ENCODE assay signal across 9 cellular contexts in the genomic region with DNA sequence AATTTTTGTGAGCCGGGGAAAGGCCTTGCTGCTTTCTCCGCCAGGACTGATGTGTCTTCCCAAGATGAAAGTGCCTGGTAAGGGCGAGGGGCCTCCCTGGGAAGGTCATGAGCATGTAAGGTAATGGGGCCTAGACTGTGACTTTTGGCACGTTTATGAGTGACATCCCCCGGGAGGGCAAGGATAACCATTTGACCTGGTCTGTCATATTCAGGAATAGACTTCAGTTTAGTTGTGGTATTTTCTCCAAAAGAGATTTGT. TPM values are rescaled to one million over a fixed set of nuclear protein-coding genes. Genes with fewer than 3 reads are reported as not detected.
A peak's percentile ranks its signal among the peaks of the same experiment; 100 is the strongest.
DNase-seq lines count a peak whose midpoint lies in the region; ATAC-seq, FAIRE-seq and TF ChIP-seq lines count a peak whose summit lies in the region.
"Had no signal": no experiment of that assay in that cellular context is flagged by ENCODE, and none has a peak within 500 bp of the region (broad histone marks: within the 10 kb centered on the region; RNA-seq: fewer than 3 reads in every experiment).

No MANE protein-coding gene starts in this region.

- peak overlapping the region; percentile 100 for H3K27ac Mint-ChIP-seq in stimulated activated memory B cell treated with anti-CD40 and anti-IgM and Interleukin-4, amounts not matched to agents 10 μg/mL and 1 μg/mL and 100 μg/mL, for 72 hours

- TF ChIP-seq CTCF in astrocyte of the spinal cord (IDR thresholded peaks at IDR 0.05; ENCODE audit: low read depth, low read length) (no peak), keratinocyte (optimal IDR thresholded peaks at IDR 0.05 in 1 of 3, IDR thresholded peaks at IDR 0.05 in 1 of 3, conservative IDR thresholded peaks at IDR 0.05 in 1 of 3; ENCODE audit: extremely low read depth in 1 of 3, insufficient read depth in 2 of 3, low read length in 3 of 3) (no peak)

- peak overlapping the region; percentile 99 for H3K9ac ChIP-seq in keratinocyte (ENCODE audit: control insufficient read depth, extremely low read depth, insufficient read depth, low read length)

- H3K9me3 ChIP-seq in keratinocyte (ENCODE audit: control insufficient read depth, low read depth, low read length) = no peaks in the 10 kb centered on the region

- no peaks in the 10 kb centered on the region for H3K27me3 ChIP-seq in keratinocyte (ENCODE audit: control insufficient read depth, extremely low read depth, insufficient read depth, low read length)

- peak; percentile 43 for DNase-seq in stimulated activated CD4-positive, alpha-beta T cell treated with anti-CD3 and anti-CD28 coated beads, Interleukin-1b, Interleukin-23, amount 100 ng/mL, for 48 hours
- DNase-seq in stimulated activated CD4-positive, alpha-beta T cell treated with anti-CD3 and anti-CD28 coated beads, Interleukin-4, amount 100 ng/mL, for 4 hours = no peak
- DNase-seq in NCI-H146 (lab: John Stamatoyannopoulos, UW) (peak; percentile 59), astrocyte of the spinal cord (ENCODE audit: low read depth, low spot score) (no peak), keratinocyte (ENCODE audit: low read depth, low spot score) (no peak), GF-D8 (lab: John Stamatoyannopoulos, UW) (no peak)

- H3K9me3 Mint-ChIP-seq in stimulated activated memory B cell treated with anti-CD40 and anti-IgM and Interleukin-4, amounts not matched to agents 10 μg/mL and 1 μg/mL and 100 μg/mL, for 72 hours = no peaks in the 10 kb centered on the region

- dilution Hi-C loops in keratinocyte (cut with MboI; ENCODE audit: extremely low pct_ligation_motif_present, low sequenced_read_pairs) = no loop called here

- H3K4me3 Mint-ChIP-seq in stimulated activated memory B cell treated with anti-CD40 and anti-IgM and Interleukin-4, amounts not matched to agents 10 μg/mL and 1 μg/mL and 100 μg/mL, for 72 hours = peak overlapping the region; percentile 95

- H3K36me3 ChIP-seq in keratinocyte (ENCODE audit: control insufficient read depth in 2 of 2, extremely low read depth in 1 of 2, insufficient read depth in 2 of 2, low read length in 2 of 2) = peaks cover 2 to 6% of the 10 kb centered on the region in 2 experiments

- H3K9me1 ChIP-seq in keratinocyte (ENCODE audit: control insufficient read depth, extremely low read depth, insufficient read depth, low read length) = peaks cover 2% of the 10 kb centered on the region

- H2AFZ ChIP-seq in keratinocyte (ENCODE audit: control insufficient read depth, low read length) = peak overlapping the region; percentile 73

- peak overlapping the region; percentile 96 for H3K27ac ChIP-seq in keratinocyte (ENCODE audit: control insufficient read depth, insufficient read depth, low read length)

- ATAC-seq in stimulated activated memory B cell treated with anti-CD40 and anti-IgM and Interleukin-4, amounts not matched to agents 10 μg/mL and 1 μg/mL and 100 μg/mL, for 72 hours = no peak
- no peak for ATAC-seq in GM21717 (IDR thresholded peaks at IDR 0.05; ENCODE audit: unreplicated experiment)

- peaks cover 61% of the 10 kb centered on the region for H3K79me2 ChIP-seq in keratinocyte (ENCODE audit: control insufficient read depth, insufficient read depth, low read length)

- in situ Hi-C loops in astrocyte of the spinal cord (cut with HindIII; ENCODE audit: low sequenced_read_pairs) = no loop called here

- H3K4me1 ChIP-seq in keratinocyte (ENCODE audit: control insufficient read depth, extremely low read depth, insufficient read depth, low read length) = peaks cover 20% of the 10 kb centered on the region

- peaks cover 22% of the 10 kb centered on the region for H4K20me1 ChIP-seq in keratinocyte (ENCODE audit: control insufficient read depth, extremely low read depth, insufficient read depth, low read length)

- peak overlapping the region; percentile 77 for H3K4me2 ChIP-seq in keratinocyte (ENCODE audit: control insufficient read depth, extremely low read depth, insufficient read depth, low read depth, low read length)

- FAIRE-seq in keratinocyte (lab: Jason Lieb, UNC) = no peak
- FAIRE-seq: islet of Langerhans had no signal

- peaks cover 27% of the 10 kb centered on the region for H3K36me3 Mint-ChIP-seq in stimulated activated memory B cell treated with anti-CD40 and anti-IgM and Interleukin-4, amounts not matched to agents 10 μg/mL and 1 μg/mL and 100 μg/mL, for 72 hours

- H3K4me3 ChIP-seq in astrocyte of the spinal cord (ENCODE audit: low read depth, low read length) (peak overlapping the region; percentile 87), keratinocyte (ENCODE audit: control insufficient read depth in 2 of 3, extremely low read depth in 1 of 3, insufficient read depth in 2 of 3, low read depth in 1 of 3, low read length in 3 of 3) (peak overlapping the region; percentile 85 to 100 (median 92))

- H3K4me1 Mint-ChIP-seq in stimulated activated memory B cell treated with anti-CD40 and anti-IgM and Interleukin-4, amounts not matched to agents 10 μg/mL and 1 μg/mL and 100 μg/mL, for 72 hours = peaks cover 46% of the 10 kb centered on the region

- no peaks in the 10 kb centered on the region for H3K27me3 Mint-ChIP-seq in stimulated activated memory B cell treated with anti-CD40 and anti-IgM and Interleukin-4, amounts not matched to agents 10 μg/mL and 1 μg/mL and 100 μg/mL, for 72 hours

RNA-seq across cellular contexts. Expression of a gene that starts 0.6 kb away (rescaled TPM):
- polyA plus RNA-seq in keratinocyte = 310 to 388 TPM (median 385 TPM) in 3 replicates
- 417 TPM for polyA plus RNA-seq in keratinocyte (2011; ENCODE audit: low read depth)
- 331 and 428 TPM in 2 replicates for polyA plus RNA-seq in keratinocyte (2011; cell fraction: cytosol; rRNA removed)
- polyA plus RNA-seq in keratinocyte (2011; cell fraction: nucleus; rRNA removed) = 190 and 214 TPM in 2 replicates
- 290 and 449 TPM in 2 replicates for polyA plus RNA-seq in keratinocyte (2012; ENCODE audit: low replicate concordance)
- 121 to 336 TPM (median 300 TPM) in 3 replicates for polyA minus RNA-seq in keratinocyte
- 247 TPM for polyA minus RNA-seq in keratinocyte (2011; cell fraction: cytosol; rRNA and poly(A)+ RNA removed)
- 62.8 and 94.5 TPM in 2 replicates for polyA minus RNA-seq in keratinocyte (2011; cell fraction: nucleus; rRNA and poly(A)+ RNA removed)

RNA-seq across cellular contexts. Expression of a gene that starts 23.5 kb away (rescaled TPM):
- polyA plus RNA-seq in keratinocyte = 20.2 to 25.5 TPM (median 23.8 TPM) in 3 replicates
- 24.5 TPM for polyA plus RNA-seq in keratinocyte (2011; ENCODE audit: low read depth)
- 19.9 and 23.7 TPM in 2 replicates for polyA plus RNA-seq in keratinocyte (2011; cell fraction: cytosol; rRNA removed)
- polyA plus RNA-seq in keratinocyte (2011; cell fraction: nucleus; rRNA removed) = 12.9 and 13.4 TPM in 2 replicates
- polyA plus RNA-seq in keratinocyte (2012; ENCODE audit: low replicate concordance) = 16.6 and 23.1 TPM in 2 replicates
- 10.2 to 27.2 TPM (median 17.6 TPM) in 3 replicates for polyA minus RNA-seq in keratinocyte
- polyA minus RNA-seq in keratinocyte (2011; cell fraction: cytosol; rRNA and poly(A)+ RNA removed) = 18.8 TPM
- 5.1 and 6.7 TPM in 2 replicates for polyA minus RNA-seq in keratinocyte (2011; cell fraction: nucleus; rRNA and poly(A)+ RNA removed)

Comparison
In these comparisons a context has a peak if more than half of its experiments do, and no peak if none do; other contexts are left out.
1. DNase-seq: peak in stimulated activated CD4-positive, alpha-beta T cell treated with anti-CD3 and anti-CD28 coated beads, Interleukin-1b, Interleukin-23, amount 100 ng/mL, for 48 hours (single experiment) and NCI-H146 (single experiment); none in stimulated activated CD4-positive, alpha-beta T cell treated with anti-CD3 and anti-CD28 coated beads, Interleukin-4, amount 100 ng/mL, for 4 hours (0 of 2), astrocyte of the spinal cord (single experiment), keratinocyte (single experiment) and GF-D8 (single experiment).